8 cellular contexts compared by ENCODE assay signal in genomic region chr15:89068325-89068784, GRCh38. TPM values are rescaled to one million over a fixed set of nuclear protein-coding genes. Genes with fewer than 3 reads are reported as not detected.
A peak's percentile ranks its signal among the peaks of the same experiment; 100 is the strongest.
DNase-seq lines count a peak whose midpoint lies in the region; ATAC-seq, FAIRE-seq and TF ChIP-seq lines count a peak whose summit lies in the region.

No MANE protein-coding gene starts in this region.

- DNase-seq in GM04503 (ENCODE audit: low read depth) (peak; percentile 85), HTR-8/SVneo (ENCODE audit: insufficient read length, low spot score) (peak; percentile 34), PC-9 (no peak), activated gamma-delta T cell (lab: John Stamatoyannopoulos, UW) (no peak), inferior parietal cortex (ENCODE audit: extremely low spot score) (no peak)
- peak; percentile 75 to 78 for DNase-seq in activated T-cell treated with anti-CD3 and anti-CD28 coated beads, Interleukin-2, amount 50 U/mL, for 48 hours
- DNase-seq in naive thymus-derived CD4-positive, alpha-beta T cell, result peak in 1 of 9 donors; percentile 67

- POLR2A ChIA-PET in naive thymus-derived CD4-positive, alpha-beta T cell (lab: Charles Lee), result no interaction called here
- POLR2A ChIA-PET in PC-9 (lab: Charles Lee; ENCODE audit: unreplicated experiment), result interaction anchor here (0.6 kb wide), 1 partner anchor 404 kb away, joined by 3 read pairs; no protein-coding TSS in a partner anchor

- H3K27ac ChIP-seq in naive thymus-derived CD4-positive, alpha-beta T cell (ENCODE audit: low read depth, low read length), result no peak overlapping the region
- no peak overlapping the region for H3K27ac ChIP-seq in PC-9

- peak; percentile 95 for ATAC-seq in GM21529 (IDR thresholded peaks at IDR 0.05; ENCODE audit: unreplicated experiment)
- peak; percentile 63 for ATAC-seq in naive thymus-derived CD4-positive, alpha-beta T cell

- no peaks in the 10 kb centered on the region for H3K79me2 ChIP-seq in PC-9 (ENCODE audit: low read depth)

- FAIRE-seq in HTR-8/SVneo (lab: Jason Lieb, UNC), result no peak

- peaks cover 4 to 33% (median 15%) of the 10 kb centered on the region in 11 donors for H3K9me3 Mint-ChIP-seq in naive thymus-derived CD4-positive, alpha-beta T cell

- no peak overlapping the region for H3K4me2 ChIP-seq in PC-9

- no peaks in the 10 kb centered on the region for H3F3A ChIP-seq in PC-9 (ENCODE audit: insufficient read depth, low read depth)

- H3K4me3 ChIP-seq in naive thymus-derived CD4-positive, alpha-beta T cell (ENCODE audit: low read length), result no peak overlapping the region
- H3K4me3 ChIP-seq in PC-9, result no peak overlapping the region

- H3K4me3 Mint-ChIP-seq in naive thymus-derived CD4-positive, alpha-beta T cell, result no peak overlapping the region

- no peaks in the 10 kb centered on the region for H3K27me3 ChIP-seq in naive thymus-derived CD4-positive, alpha-beta T cell (ENCODE audit: control insufficient read depth in 2 of 2, insufficient read depth in 2 of 2, low read length in 2 of 2)
- no peaks in the 10 kb centered on the region for H3K27me3 ChIP-seq in PC-9 (ENCODE audit: insufficient read depth, low read depth)

- H3K27me3 Mint-ChIP-seq in naive thymus-derived CD4-positive, alpha-beta T cell, result no peaks in the 10 kb centered on the region

- H2AFZ ChIP-seq in PC-9, result no peak overlapping the region

- no peaks in the 10 kb centered on the region for H3K4me1 ChIP-seq in naive thymus-derived CD4-positive, alpha-beta T cell (ENCODE audit: control insufficient read depth in 2 of 2, insufficient read depth in 2 of 2, low read length in 2 of 2)
- H3K4me1 ChIP-seq in PC-9 (replicated peaks; ENCODE audit: insufficient read depth), result no peaks in the 10 kb centered on the region

- TF ChIP-seq CTCF in PC-9 (conservative IDR thresholded peaks at IDR 0.05), result no peak

- peaks cover 3 to 11% (median 5%) of the 10 kb centered on the region in 5 donors for H3K36me3 Mint-ChIP-seq in naive thymus-derived CD4-positive, alpha-beta T cell

- no TSS peak for BruUV-seq in PC-9 (replicated peaks; lab: Mats Ljungman, UMichigan)

- H3K27ac Mint-ChIP-seq in naive thymus-derived CD4-positive, alpha-beta T cell, result peak overlapping the region in 1 of 9 donors; percentile 26

- H3K4me1 Mint-ChIP-seq in naive thymus-derived CD4-positive, alpha-beta T cell, result peaks cover 0 to 8% (median 0%) of the 10 kb centered on the region in 7 donors

- H3K9me2 ChIP-seq in PC-9 (ENCODE audit: insufficient read depth), result no peaks in the 10 kb centered on the region

- intact Hi-C loops in naive thymus-derived CD4-positive, alpha-beta T cell (cut with micrococcal nuclease), result no loop called here
- intact Hi-C loops in PC-9 (cut with micrococcal nuclease; ENCODE audit: unreplicated experiment), result no loop called here

- peaks cover 0 to 17% (median 0%) of the 10 kb centered on the region in 3 experiments for H3K9me3 ChIP-seq in naive thymus-derived CD4-positive, alpha-beta T cell (ENCODE audit: control insufficient read depth in 2 of 3, low read length in 3 of 3)
- peaks cover 24% of the 10 kb centered on the region; the same call in 1 of the 2 replicates for H3K9me3 ChIP-seq in PC-9 (ENCODE audit: insufficient read depth, low read depth)

- CTCF ChIA-PET in naive thymus-derived CD4-positive, alpha-beta T cell (lab: Charles Lee), result interaction anchor here (0.6 to 1.9 kb wide), 3 partner anchors 10 to 61 kb away, joined by 3 to 8 read pairs (median 5); no protein-coding TSS in a partner anchor
- CTCF ChIA-PET in PC-9 (lab: Charles Lee), result interaction anchor here (0.6 to 0.8 kb wide), 2 partner anchors 10 to 413 kb away, joined by 3 to 4 read pairs; no protein-coding TSS in a partner anchor

- H3K36me3 ChIP-seq in naive thymus-derived CD4-positive, alpha-beta T cell (ENCODE audit: control insufficient read depth in 2 of 3, insufficient read depth in 3 of 3, low read length in 3 of 3), result no peaks in the 10 kb centered on the region
- no peaks in the 10 kb centered on the region for H3K36me3 ChIP-seq in PC-9 (ENCODE audit: low read depth)

- no peaks in the 10 kb centered on the region for H4K20me1 ChIP-seq in PC-9 (ENCODE audit: insufficient read depth)

RNA-seq across cellular contexts. Expression of gene ABHD2, which starts 19.9 kb away (rescaled TPM):
- 10 to 100 TPM; 43.6 to 85.0 (median 67.7) TPM for total RNA-seq in naive thymus-derived CD4-positive, alpha-beta T cell
- 10 to 100 TPM; 19.4 to 21.9 TPM for polyA plus RNA-seq in naive thymus-derived CD4-positive, alpha-beta T cell
- 86.8 and 148 TPM in 2 replicates for total RNA-seq in PC-9 (2021)

Comparison
In these comparisons a context has a peak if more than half of its experiments do, and no peak if none do; other contexts are left out.
1. DNase-seq: peak in GM04503 (single experiment), HTR-8/SVneo (single experiment) and activated T-cell treated with anti-CD3 and anti-CD28 coated beads, Interleukin-2, amount 50 U/mL, for 48 hours (2 of 2); none in PC-9 (0 of 2), activated gamma-delta T cell (single experiment) and inferior parietal cortex (single experiment).